1 cellular context compared by ENCODE assay signal in the genomic region with DNA sequence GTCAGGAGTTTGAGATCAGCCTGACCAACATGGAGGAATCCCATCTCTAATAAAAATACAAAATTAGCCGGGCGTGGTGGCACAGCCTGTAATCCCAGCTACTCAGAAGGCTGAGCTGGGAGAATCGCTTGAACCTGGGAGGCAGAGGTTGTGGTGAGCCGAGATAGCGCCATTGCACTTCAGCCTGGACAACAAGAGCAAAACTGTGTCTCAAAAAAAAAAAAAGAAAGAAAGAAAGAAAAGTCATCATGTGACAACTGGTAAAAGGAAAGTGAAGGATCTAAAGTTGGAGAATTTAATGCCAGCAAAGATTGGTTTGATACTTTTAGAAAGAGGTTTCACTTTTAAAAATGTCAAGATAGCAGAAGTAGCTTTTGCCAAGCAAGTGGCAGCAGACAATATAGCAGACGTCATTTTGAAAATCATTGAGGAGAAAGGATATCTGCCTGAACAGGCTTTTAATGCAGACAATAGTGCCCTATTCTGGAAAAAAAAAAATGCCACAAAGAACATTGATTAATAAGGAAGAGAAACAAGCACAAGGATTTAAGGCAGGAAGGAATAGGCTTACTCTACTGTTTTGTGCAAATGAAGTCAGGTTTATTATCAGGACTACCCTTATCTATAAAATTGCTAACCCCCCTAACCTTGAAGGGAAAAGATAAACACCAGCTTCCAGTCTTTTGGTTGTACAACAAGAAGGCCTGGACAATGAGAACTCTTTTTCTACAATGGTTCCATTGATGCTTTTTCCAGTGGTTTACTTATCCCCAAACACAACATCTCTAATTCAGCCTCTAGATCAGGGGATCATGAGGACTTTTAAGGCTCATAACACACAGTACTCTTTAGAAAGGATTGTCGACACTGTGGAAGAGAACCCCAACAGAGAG.
TF ChIP-seq lines count a peak whose summit lies in the region.

No MANE protein-coding gene starts in this region.

TF ChIP-seq in SK-N-SH treated with all-trans-retinoic acid at 6 μM for 48 hours, 23 proteins besides CTCF, POLR2A, EP300 and RAD21 (continued from another document):
- TF ChIP-seq CREB5 (CRISPR knock-in tag; IDR thresholded peaks at IDR 0.05; ENCODE audit: low read depth) = no peak
- TF ChIP-seq, protein P1, sequence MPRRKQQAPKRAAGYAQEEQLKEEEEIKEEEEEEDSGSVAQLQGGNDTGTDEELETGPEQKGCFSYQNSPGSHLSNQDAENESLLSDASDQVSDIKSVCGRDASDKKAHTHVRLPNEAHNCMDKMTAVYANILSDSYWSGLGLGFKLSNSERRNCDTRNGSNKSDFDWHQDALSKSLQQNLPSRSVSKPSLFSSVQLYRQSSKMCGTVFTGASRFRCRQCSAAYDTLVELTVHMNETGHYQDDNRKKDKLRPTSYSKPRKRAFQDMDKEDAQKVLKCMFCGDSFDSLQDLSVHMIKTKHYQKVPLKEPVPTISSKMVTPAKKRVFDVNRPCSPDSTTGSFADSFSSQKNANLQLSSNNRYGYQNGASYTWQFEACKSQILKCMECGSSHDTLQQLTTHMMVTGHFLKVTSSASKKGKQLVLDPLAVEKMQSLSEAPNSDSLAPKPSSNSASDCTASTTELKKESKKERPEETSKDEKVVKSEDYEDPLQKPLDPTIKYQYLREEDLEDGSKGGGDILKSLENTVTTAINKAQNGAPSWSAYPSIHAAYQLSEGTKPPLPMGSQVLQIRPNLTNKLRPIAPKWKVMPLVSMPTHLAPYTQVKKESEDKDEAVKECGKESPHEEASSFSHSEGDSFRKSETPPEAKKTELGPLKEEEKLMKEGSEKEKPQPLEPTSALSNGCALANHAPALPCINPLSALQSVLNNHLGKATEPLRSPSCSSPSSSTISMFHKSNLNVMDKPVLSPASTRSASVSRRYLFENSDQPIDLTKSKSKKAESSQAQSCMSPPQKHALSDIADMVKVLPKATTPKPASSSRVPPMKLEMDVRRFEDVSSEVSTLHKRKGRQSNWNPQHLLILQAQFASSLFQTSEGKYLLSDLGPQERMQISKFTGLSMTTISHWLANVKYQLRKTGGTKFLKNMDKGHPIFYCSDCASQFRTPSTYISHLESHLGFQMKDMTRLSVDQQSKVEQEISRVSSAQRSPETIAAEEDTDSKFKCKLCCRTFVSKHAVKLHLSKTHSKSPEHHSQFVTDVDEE (CRISPR knock-in tag; IDR thresholded peaks at IDR 0.05) = no peak
- no peak for TF ChIP-seq BACH2 (CRISPR knock-in tag; IDR thresholded peaks at IDR 0.05; ENCODE audit: borderline replicate concordance)
- no peak for TF ChIP-seq TOX (CRISPR knock-in tag; IDR thresholded peaks at IDR 0.05; ENCODE audit: borderline replicate concordance)
- no peak for TF ChIP-seq ISL1 (CRISPR knock-in tag; IDR thresholded peaks at IDR 0.05)
- TF ChIP-seq ZFP3 (CRISPR knock-in tag; IDR thresholded peaks at IDR 0.05) = no peak
- no peak for TF ChIP-seq ZFP30 (CRISPR knock-in tag; IDR thresholded peaks at IDR 0.05)
- TF ChIP-seq ZNF8 (CRISPR knock-in tag; IDR thresholded peaks at IDR 0.05) = no peak
- no peak for TF ChIP-seq POU6F1 (CRISPR knock-in tag; IDR thresholded peaks at IDR 0.05; ENCODE audit: borderline replicate concordance, low read depth)
- no peak for TF ChIP-seq OSR1 (CRISPR knock-in tag; IDR thresholded peaks at IDR 0.05)
